ENCODE assay signal across 23 cellular contexts in the genomic region with DNA sequence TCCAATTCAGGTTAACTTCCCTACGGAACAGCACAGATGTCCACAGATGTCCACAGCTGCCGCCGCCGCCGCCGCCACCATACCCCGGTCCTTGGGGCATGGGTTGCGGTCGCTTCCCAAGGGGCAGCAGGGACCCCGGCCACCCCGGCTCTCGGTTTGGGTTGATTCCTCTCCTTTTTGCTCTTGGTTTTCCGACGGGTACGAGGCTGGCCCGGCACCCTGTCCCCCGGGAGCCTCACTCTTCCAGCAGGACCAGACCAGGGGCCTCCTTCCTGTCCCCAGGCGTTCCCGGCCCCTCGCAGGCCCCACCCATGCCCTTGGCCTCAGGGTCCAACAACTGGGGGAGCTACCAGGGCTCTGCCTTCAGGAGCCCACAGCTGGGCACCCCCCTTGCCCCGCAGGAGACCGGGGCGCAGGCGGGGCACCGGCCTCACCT. TPM values are rescaled to one million over a fixed set of nuclear protein-coding genes. Genes with fewer than 3 reads are reported as not detected.
DNase-seq lines count a peak whose midpoint lies in the region; ATAC-seq, FAIRE-seq and TF ChIP-seq lines count a peak whose summit lies in the region.
"Had no signal": no experiment of that assay in that cellular context is flagged by ENCODE, and none has a peak within 500 bp of the region (broad histone marks: within the 10 kb centered on the region; RNA-seq: fewer than 3 reads in every experiment).

No MANE protein-coding gene starts in this region.

- H3K27me3 ChIP-seq in GM23338 (ENCODE audit: insufficient read depth) = no peaks in the 10 kb centered on the region
- H3K27me3 ChIP-seq in GM12878 (replicated peaks in 1 of 2; ENCODE audit: control insufficient read depth in 2 of 2, insufficient read depth in 2 of 2, low read length in 1 of 2) = no peaks in the 10 kb centered on the region
- no peaks in the 10 kb centered on the region; a peak in 1 of 5 replicates for H3K27me3 ChIP-seq in HepG2 (ENCODE audit: control insufficient read depth in 1 of 2, insufficient read depth in 2 of 2, low read length in 2 of 2)
- H3K27me3 ChIP-seq: MG63 had no signal

- POLR2A ChIA-PET in GM12878 (lab: Charles Lee) = interaction anchor here (0.5 kb wide), 1 partner anchor 50 kb away, joined by 3 read pairs; no protein-coding TSS in a partner anchor
- POLR2A ChIA-PET in HepG2 (lab: Yijun Ruan, JAX) = no interaction called here

- BruUV-seq in GM12878 (replicated peaks; lab: Mats Ljungman, UMichigan) (no TSS peak), HepG2 (replicated peaks; lab: Mats Ljungman, UMichigan) (no TSS peak)

- H3K36me3 Mint-ChIP-seq in GM23338 (ENCODE audit: low read depth) = peaks cover 14% of the 10 kb centered on the region
- peaks cover 10 to 18% of the 10 kb centered on the region in 2 donors for H3K36me3 Mint-ChIP-seq in stimulated activated naive B cell treated with anti-CD40 and anti-IgM and Interleukin-4, amounts not matched to agents 10 μg/mL and 1 μg/mL and 100 μg/mL, for 72 hours

- peaks cover 15% of the 10 kb centered on the region; the same call in 1 of the 2 replicates for H3F3A ChIP-seq in GM23338 (replicated peaks; ENCODE audit: low read depth)

- H3K27ac Mint-ChIP-seq in GM23338 = no peak overlapping the region
- peak overlapping the region; percentile 26 for H3K27ac Mint-ChIP-seq in stimulated activated naive B cell treated with anti-CD40 and anti-IgM and Interleukin-4, amounts not matched to agents 10 μg/mL and 1 μg/mL and 100 μg/mL, for 72 hours
- H3K27ac Mint-ChIP-seq: CD4-positive, CD25-positive, alpha-beta regulatory T cell; HFFc6 had no signal

- peaks cover 3% of the 10 kb centered on the region for H4K20me1 ChIP-seq in GM23338 (replicated peaks; ENCODE audit: insufficient read depth)
- H4K20me1 ChIP-seq in GM12878 (ENCODE audit: control insufficient read depth, insufficient read depth) = no peaks in the 10 kb centered on the region
- H4K20me1 ChIP-seq in HepG2 (ENCODE audit: insufficient read depth, low read length) = no peaks in the 10 kb centered on the region

- H3K9me2 ChIP-seq in GM23338 (ENCODE audit: insufficient read depth) = no peaks in the 10 kb centered on the region

- DNase-seq in GM23338 (ENCODE audit: low spot score) (no peak), GM12878 (ENCODE audit: low read depth, low spot score) (no peak), HepG2 (ENCODE audit: low spot score) (no peak), amniotic stem cell (lab: John Stamatoyannopoulos, UW) (no peak), NCI-H187 treated with DMSO at 0.1 percent for 48 hours (lab: John Stamatoyannopoulos, UW) (no peak), D341Med (ENCODE audit: low spot score) (no peak)
- no peak for DNase-seq in stimulated activated naive B cell treated with anti-CD40 and anti-IgM and Interleukin-4, amounts not matched to agents 10 μg/mL and 1 μg/mL and 100 μg/mL, for 72 hours
- DNase-seq in stimulated activated CD4-positive, alpha-beta T cell treated with anti-CD3 and anti-CD28 coated beads, Interleukin-4, amount 100 ng/mL, for 1 hour = no peak
- DNase-seq: AML-193; CD4-positive, CD25-positive, alpha-beta regulatory T cell; DMS79 treated with DMSO at 0.1 percent for 48 hours; GM23248; HFFc6; MG63; NCI-H1105; NCI-H1694 treated with DMSO at 0.1 percent for 48 hours; NCI-H446; NCI-H748 treated with DMSO at 0.1 percent for 48 hours; PC-9; Right ventricle myocardium superior had no signal

- H3K36me3 ChIP-seq in GM23338 (ENCODE audit: insufficient read depth) (no peaks in the 10 kb centered on the region; the same call in 1 of the 2 replicates), GM12878 (ENCODE audit: control insufficient read depth in 2 of 2, insufficient read depth in 2 of 2, low read length in 1 of 2) (peaks cover 6 to 10% of the 10 kb centered on the region in 2 experiments; a peak in 3 of 4 replicates), HepG2 (replicated peaks in 1 of 2; ENCODE audit: control insufficient read depth in 1 of 2, insufficient read depth in 2 of 2, low read length in 2 of 2) (peaks cover 14 to 20% of the 10 kb centered on the region in 2 experiments; a peak in 4 of 5 replicates)

- TF ChIP-seq RAD21 in GM12878 (IDR thresholded peaks at IDR 0.05; ENCODE audit: insufficient read depth, low read depth, low read length) (no peak), HepG2 (CRISPR knock-in tag; IDR thresholded peaks at IDR 0.05) (no peak)

- H3K4me1 Mint-ChIP-seq in GM23338 = peaks cover 2% of the 10 kb centered on the region; the same call in 1 of the 3 replicates
- H3K4me1 Mint-ChIP-seq in stimulated activated naive B cell treated with anti-CD40 and anti-IgM and Interleukin-4, amounts not matched to agents 10 μg/mL and 1 μg/mL and 100 μg/mL, for 72 hours = peaks cover 0 to 8% of the 10 kb centered on the region in 2 donors

- intact Hi-C loops in GM12878 (cut with micrococcal nuclease; ENCODE audit: unreplicated experiment) = no loop called here
- intact Hi-C loops in HepG2 (cut with micrococcal nuclease; ENCODE audit: unreplicated experiment) = no loop called here

- WGBS in GM12878 (ENCODE audit: insufficient coverage, insufficient replicate concordance, low lambda C conversion rate, missing lambda C conversion rate) = 88% methylated on average over 23 of the region's 25 CpGs
- WGBS in HepG2 (ENCODE audit: low lambda C conversion rate) = 98% methylated on average over 21 of the region's 25 CpGs

- no peak overlapping the region for H2AFZ ChIP-seq in GM23338
- no peak overlapping the region for H2AFZ ChIP-seq in GM12878 (ENCODE audit: control insufficient read depth, low read depth, low read length)
- H2AFZ ChIP-seq in HepG2 (ENCODE audit: low read length) = no peak overlapping the region
- H2AFZ ChIP-seq: GM23248, PC-9 had no signal

- H3K79me2 ChIP-seq in GM23338 (replicated peaks; ENCODE audit: insufficient read depth) (no peaks in the 10 kb centered on the region), GM12878 (ENCODE audit: control insufficient read depth, insufficient read depth, low read length) (no peaks in the 10 kb centered on the region), HepG2 (ENCODE audit: insufficient read depth, low read length) (no peaks in the 10 kb centered on the region)

- H3K27ac ChIP-seq in GM23338 (ENCODE audit: low read depth) = peak overlapping the region; percentile 72; the same call in 1 of the 2 replicates
- no peak overlapping the region for H3K27ac ChIP-seq in GM12878 (ENCODE audit: control insufficient read depth, insufficient read depth)
- no peak overlapping the region for H3K27ac ChIP-seq in HepG2 (ENCODE audit: extremely low read length, insufficient read depth, low read length)
- H3K27ac ChIP-seq: GM23248, PC-9 had no signal

- H3K4me1 ChIP-seq in GM23338 (ENCODE audit: insufficient read depth) (no peaks in the 10 kb centered on the region), GM12878 (ENCODE audit: control insufficient read depth, insufficient read depth, low read length) (no peaks in the 10 kb centered on the region), HepG2 (ENCODE audit: insufficient read depth, low read length) (no peaks in the 10 kb centered on the region)

- ATAC-seq in GM23338 = no peak
- ATAC-seq in GM12878 = no peak
- no peak for ATAC-seq in HepG2
- ATAC-seq in stimulated activated naive B cell treated with anti-CD40 and anti-IgM and Interleukin-4, amounts not matched to agents 10 μg/mL and 1 μg/mL and 100 μg/mL, for 72 hours (replicated peaks) = no peak

- H3K4me3 Mint-ChIP-seq in GM23338 = no peak overlapping the region
- no peak overlapping the region for H3K4me3 Mint-ChIP-seq in stimulated activated naive B cell treated with anti-CD40 and anti-IgM and Interleukin-4, amounts not matched to agents 10 μg/mL and 1 μg/mL and 100 μg/mL, for 72 hours
- H3K4me3 Mint-ChIP-seq: CD4-positive, CD25-positive, alpha-beta regulatory T cell; HFFc6 had no signal

- peaks cover 4% of the 10 kb centered on the region; the same call in 2 of the 3 replicates for H3K9me3 ChIP-seq in GM12878 (replicated peaks; ENCODE audit: control insufficient read depth, insufficient read depth, low read length)
- no peaks in the 10 kb centered on the region for H3K9me3 ChIP-seq in HepG2 (ENCODE audit: low read length)
- H3K9me3 ChIP-seq: MG63 had no signal

- CTCF ChIA-PET in GM12878 (lab: Yijun Ruan, JAX) (no interaction called here), HepG2 (lab: Yijun Ruan, JAX; ENCODE audit: low intra/inter-chr PET ratio, low total read pairs) (no interaction called here)

- no peak overlapping the region for H3K9ac ChIP-seq in GM12878 (ENCODE audit: control insufficient read depth, insufficient read depth, low read length)
- H3K9ac ChIP-seq in HepG2 (ENCODE audit: insufficient read depth, low read depth, low read length) = no peak overlapping the region
- H3K9ac ChIP-seq: GM23248 had no signal

- RAD21 ChIA-PET in GM12878 (lab: Charles Lee; ENCODE audit: unreplicated experiment) = no interaction called here

- H3K27me3 Mint-ChIP-seq in GM23338 (ENCODE audit: insufficient read depth, low read depth, poor library complexity) = peaks cover 11% of the 10 kb centered on the region
- no peaks in the 10 kb centered on the region for H3K27me3 Mint-ChIP-seq in stimulated activated naive B cell treated with anti-CD40 and anti-IgM and Interleukin-4, amounts not matched to agents 10 μg/mL and 1 μg/mL and 100 μg/mL, for 72 hours
- H3K27me3 Mint-ChIP-seq: CD4-positive, CD25-positive, alpha-beta regulatory T cell had no signal

- FAIRE-seq in GM12878 (lab: Jason Lieb, UNC) (no peak), HepG2 (lab: Jason Lieb, UNC) (no peak)
- FAIRE-seq: G401.6, GM12892, GM19239 had no signal

- H3K9me3 Mint-ChIP-seq in GM23338 = no peaks in the 10 kb centered on the region; the same call in 2 of the 3 replicates
- H3K9me3 Mint-ChIP-seq in stimulated activated naive B cell treated with anti-CD40 and anti-IgM and Interleukin-4, amounts not matched to agents 10 μg/mL and 1 μg/mL and 100 μg/mL, for 72 hours = no peaks in the 10 kb centered on the region

- TF ChIP-seq CTCF in GM23338 (conservative IDR thresholded peaks at IDR 0.05; ENCODE audit: low read depth in 2 of 2) (no peak), GM12878 (IDR thresholded peaks at IDR 0.05 in 2 of 3, conservative IDR thresholded peaks at IDR 0.05 in 1 of 3; ENCODE audit: control insufficient read depth in 2 of 3, extremely low read depth in 1 of 3, insufficient read depth in 1 of 3, low read depth in 3 of 3, low read length in 3 of 3) (no peak), HepG2 (CRISPR knock-in tag; IDR thresholded peaks at IDR 0.05) (no peak)

- SMC1A ChIA-PET in GM12878 (lab: Charles Lee; ENCODE audit: uncharacterized antibody, unreplicated experiment) = no interaction called here

- no peak overlapping the region for H3K4me2 ChIP-seq in GM23338
- H3K4me2 ChIP-seq in GM12878 (ENCODE audit: control insufficient read depth, insufficient read depth) = no peak overlapping the region
- H3K4me2 ChIP-seq in HepG2 (ENCODE audit: low read depth, low read length) = no peak overlapping the region
- H3K4me2 ChIP-seq: PC-9 had no signal

- no peak overlapping the region for H3K4me3 ChIP-seq in GM23338
- no peak overlapping the region for H3K4me3 ChIP-seq in GM12878
- no peak overlapping the region for H3K4me3 ChIP-seq in HepG2 (replicated peaks in 1 of 3; ENCODE audit: insufficient read depth in 1 of 3, low read depth in 2 of 3, low read length in 3 of 3)
- H3K4me3 ChIP-seq: GM23248, MG63, PC-9 had no signal

- peak; percentile 51 for TF ChIP-seq POLR2A in GM12878 (IDR thresholded peaks at IDR 0.05; ENCODE audit: low read depth, low read length)
- TF ChIP-seq POLR2A in HepG2 (IDR thresholded peaks at IDR 0.05; ENCODE audit: insufficient read depth in 1 of 2, low read depth in 2 of 2, low read length in 2 of 2) = no peak

- in situ Hi-C loops in GM12878 (cut with MboI) (no loop called here), HepG2 (cut with HindIII; ENCODE audit: extremely low pct_ligation_motif_present, low pct_unique_long_range_greater_than_20kb) (no loop called here)

- TF ChIP-seq EP300 in GM12878 (IDR thresholded peaks at IDR 0.05; ENCODE audit: borderline replicate concordance in 1 of 2, control insufficient read depth in 1 of 2, low read depth in 2 of 2, low read length in 2 of 2) (no peak), HepG2 (IDR thresholded peaks at IDR 0.05; ENCODE audit: low read depth in 2 of 2, low read length in 2 of 2) (no peak), HepG2 (CRISPR knock-in tag; IDR thresholded peaks at IDR 0.05; ENCODE audit: borderline replicate concordance) (no peak)

RNA-seq across cellular contexts. Expression of a gene that starts 28.0 kb away (rescaled TPM):
- 28.5 and 35.0 TPM in 2 replicates for total RNA-seq in GM23338 (2014; rRNA removed; shearing (Covaris generic))
- polyA plus RNA-seq in GM23338 (2016; fragmentation: Nextera tagmentation; extraction: Ambion mirVana) = 9.5 and 11.1 TPM in 2 replicates
- 20.9 and 24.8 TPM in 2 replicates for total RNA-seq in GM12878 (2013; cell fraction: nucleolus; rRNA removed)
- total RNA-seq in GM12878 (2014; rRNA removed) = 10.6 and 15.9 TPM in 2 replicates
- 3.2 TPM in 2 replicates for total RNA-seq in GM12878 (2014; rRNA removed; fragmentation: Illumina TruSeq; extraction: Trizol)
- 40.0 and 42.4 TPM in 2 replicates for total RNA-seq in GM12878 (2021)
- 2.2 TPM for polyA plus RNA-seq in GM12878 (2011; ENCODE audit: low read depth)
- polyA plus RNA-seq in GM12878 (2011; rRNA removed) = 0.84 and 2.5 TPM in 2 replicates
- 4.5 and 7.6 TPM in 2 replicates for polyA plus RNA-seq in GM12878 (2011; cell fraction: cytosol; rRNA removed)
- 12.8 and 18.3 TPM in 2 replicates for polyA plus RNA-seq in GM12878 (2011; cell fraction: nucleus; rRNA removed)
- polyA plus RNA-seq in GM12878 (2012) = 14.1 and 15.9 TPM in 2 replicates
- polyA plus RNA-seq in GM12878 (2014; fragmentation: Illumina TruSeq; extraction: Trizol) = 4.1 and 5.9 TPM in 2 replicates
- under 1 TPM; 0.26 to 0.73 TPM for polyA plus RNA-seq in GM12878 (2014; fragmentation: Nextera tagmentation; extraction: Ambion mirVana)
- polyA plus RNA-seq in GM12878 (2014; rRNA removed) = 16.2 and 22.2 TPM in 2 replicates
- polyA plus RNA-seq in GM12878 (2016; fragmentation: Nextera tagmentation; extraction: Ambion mirVana) = 10 to 100 TPM in 1 of 2 experiments, 1 to 10 TPM in 1; 2.0 to 10.1 TPM
- polyA minus RNA-seq in GM12878 (2011; rRNA and poly(A)+ RNA removed) = 3.6 and 6.5 TPM in 2 replicates
- polyA minus RNA-seq in GM12878 (2011; cell fraction: cytosol; rRNA and poly(A)+ RNA removed) = 12.4 and 12.8 TPM in 2 replicates
- polyA minus RNA-seq in GM12878 (2011; cell fraction: nucleus; rRNA and poly(A)+ RNA removed) = 3.6 and 4.7 TPM in 2 replicates
- total RNA-seq in HepG2 (2016; rRNA removed; fragmentation: Illumina TruSeq; extraction: Trizol) = 3.5 and 3.6 TPM in 2 replicates
- 1.8 TPM in 2 replicates for total RNA-seq in HepG2 (2016; cell fraction: cytosol; rRNA removed; fragmentation: Illumina TruSeq; extraction: Trizol; ENCODE audit: low read depth)
- 2.7 and 3.2 TPM in 2 replicates for total RNA-seq in HepG2 (2016; cell fraction: insoluble cytoplasmic fraction; rRNA removed; fragmentation: Illumina TruSeq; extraction: Trizol)
- total RNA-seq in HepG2 (2016; cell fraction: membrane; rRNA removed; fragmentation: Illumina TruSeq; extraction: Trizol) = 3.7 and 4.3 TPM in 2 replicates
- total RNA-seq in HepG2 (2016; cell fraction: nucleus; rRNA removed; fragmentation: Illumina TruSeq; extraction: Trizol) = 3.0 and 3.1 TPM in 2 replicates
- polyA plus RNA-seq in HepG2 (2011; rRNA removed) = 4.0 and 5.5 TPM in 2 replicates
- 2.9 and 4.8 TPM in 2 replicates for polyA plus RNA-seq in HepG2 (2011; cell fraction: cytosol; rRNA removed)
- 23.5 and 34.3 TPM in 2 replicates for polyA plus RNA-seq in HepG2 (2011; cell fraction: nucleus; rRNA removed)
- 4.7 and 6.0 TPM in 2 replicates for polyA plus RNA-seq in HepG2 (2012)
- polyA plus RNA-seq in HepG2 (2016; cell fraction: cytosol; fragmentation: Illumina TruSeq; extraction: Trizol; ENCODE audit: low read depth) = 0.96 and 1.2 TPM in 2 replicates
- polyA plus RNA-seq in HepG2 (2016; cell fraction: insoluble cytoplasmic fraction; fragmentation: Illumina TruSeq; extraction: Trizol; ENCODE audit: low read depth) = 4.5 and 4.8 TPM in 2 replicates
- polyA plus RNA-seq in HepG2 (2016; cell fraction: membrane; fragmentation: Illumina TruSeq; extraction: Trizol; ENCODE audit: low read depth) = 2.7 and 3.0 TPM in 2 replicates
- polyA plus RNA-seq in HepG2 (2016; cell fraction: nucleus; fragmentation: Illumina TruSeq; extraction: Trizol; ENCODE audit: insufficient read depth, low read depth) = 9.7 and 9.9 TPM in 2 replicates
- 4.3 and 12.1 TPM in 2 replicates for polyA minus RNA-seq in HepG2 (2011; rRNA and poly(A)+ RNA removed; ENCODE audit: low replicate concordance)
- polyA minus RNA-seq in HepG2 (2011; cell fraction: cytosol; rRNA and poly(A)+ RNA removed) = 9.4 and 10.5 TPM in 2 replicates
- 5.0 and 5.4 TPM in 2 replicates for polyA minus RNA-seq in HepG2 (2011; cell fraction: nucleus; rRNA and poly(A)+ RNA removed)

RNA-seq across cellular contexts. Expression of a gene that starts 31.1 kb away (rescaled TPM):
- total RNA-seq in GM23338 (2014; rRNA removed; shearing (Covaris generic)) = 34.1 and 48.4 TPM in 2 replicates
- polyA plus RNA-seq in GM23338 (2016; fragmentation: Nextera tagmentation; extraction: Ambion mirVana) = 17.0 and 20.0 TPM in 2 replicates
- 20.6 and 22.2 TPM in 2 replicates for total RNA-seq in GM12878 (2013; cell fraction: nucleolus; rRNA removed)
- total RNA-seq in GM12878 (2014; rRNA removed) = 17.8 and 22.0 TPM in 2 replicates
- 5.7 and 10.6 TPM in 2 replicates for total RNA-seq in GM12878 (2014; rRNA removed; fragmentation: Illumina TruSeq; extraction: Trizol)
- 23.2 and 25.1 TPM in 2 replicates for total RNA-seq in GM12878 (2021)
- polyA plus RNA-seq in GM12878 (2011; ENCODE audit: low read depth) = 12.1 TPM
- 2.7 and 7.7 TPM in 2 replicates for polyA plus RNA-seq in GM12878 (2011; rRNA removed)
- 11.0 and 13.0 TPM in 2 replicates for polyA plus RNA-seq in GM12878 (2011; cell fraction: cytosol; rRNA removed)
- 16.1 and 32.0 TPM in 2 replicates for polyA plus RNA-seq in GM12878 (2011; cell fraction: nucleus; rRNA removed)
- polyA plus RNA-seq in GM12878 (2012) = 15.2 and 24.4 TPM in 2 replicates
- 5.4 and 9.6 TPM in 2 replicates for polyA plus RNA-seq in GM12878 (2014; fragmentation: Illumina TruSeq; extraction: Trizol)
- under 1 TPM; 0.13 to 0.40 TPM for polyA plus RNA-seq in GM12878 (2014; fragmentation: Nextera tagmentation; extraction: Ambion mirVana)
- 17.9 and 23.1 TPM in 2 replicates for polyA plus RNA-seq in GM12878 (2014; rRNA removed)
- polyA plus RNA-seq in GM12878 (2016; fragmentation: Nextera tagmentation; extraction: Ambion mirVana) = 10 to 100 TPM; 12.0 to 13.5 TPM
- polyA minus RNA-seq in GM12878 (2011; rRNA and poly(A)+ RNA removed) = 4.2 and 14.1 TPM in 2 replicates
- 4.5 and 4.8 TPM in 2 replicates for polyA minus RNA-seq in GM12878 (2011; cell fraction: cytosol; rRNA and poly(A)+ RNA removed)
- polyA minus RNA-seq in GM12878 (2011; cell fraction: nucleus; rRNA and poly(A)+ RNA removed) = 14.3 and 19.8 TPM in 2 replicates
- 20.1 and 22.4 TPM in 2 replicates for total RNA-seq in HepG2 (2016; rRNA removed; fragmentation: Illumina TruSeq; extraction: Trizol)
- total RNA-seq in HepG2 (2016; cell fraction: cytosol; rRNA removed; fragmentation: Illumina TruSeq; extraction: Trizol; ENCODE audit: low read depth) = 4.3 and 5.1 TPM in 2 replicates
- 16.7 and 23.3 TPM in 2 replicates for total RNA-seq in HepG2 (2016; cell fraction: insoluble cytoplasmic fraction; rRNA removed; fragmentation: Illumina TruSeq; extraction: Trizol)
- total RNA-seq in HepG2 (2016; cell fraction: membrane; rRNA removed; fragmentation: Illumina TruSeq; extraction: Trizol) = 9.8 and 11.2 TPM in 2 replicates
- total RNA-seq in HepG2 (2016; cell fraction: nucleus; rRNA removed; fragmentation: Illumina TruSeq; extraction: Trizol) = 9.7 and 15.2 TPM in 2 replicates
- 8.7 and 9.0 TPM in 2 replicates for polyA plus RNA-seq in HepG2 (2011; rRNA removed)
- 11.2 and 43.1 TPM in 2 replicates for polyA plus RNA-seq in HepG2 (2011; cell fraction: cytosol; rRNA removed)
- 22.4 and 27.4 TPM in 2 replicates for polyA plus RNA-seq in HepG2 (2011; cell fraction: nucleus; rRNA removed)
- 19.1 and 20.7 TPM in 2 replicates for polyA plus RNA-seq in HepG2 (2012)
- polyA plus RNA-seq in HepG2 (2016; cell fraction: cytosol; fragmentation: Illumina TruSeq; extraction: Trizol; ENCODE audit: low read depth) = 3.3 and 3.5 TPM in 2 replicates
- polyA plus RNA-seq in HepG2 (2016; cell fraction: insoluble cytoplasmic fraction; fragmentation: Illumina TruSeq; extraction: Trizol; ENCODE audit: low read depth) = 18.2 and 33.3 TPM in 2 replicates
- polyA plus RNA-seq in HepG2 (2016; cell fraction: membrane; fragmentation: Illumina TruSeq; extraction: Trizol; ENCODE audit: low read depth) = 5.6 and 5.9 TPM in 2 replicates
- 36.3 and 39.1 TPM in 2 replicates for polyA plus RNA-seq in HepG2 (2016; cell fraction: nucleus; fragmentation: Illumina TruSeq; extraction: Trizol; ENCODE audit: insufficient read depth, low read depth)
- 12.2 and 13.9 TPM in 2 replicates for polyA minus RNA-seq in HepG2 (2011; rRNA and poly(A)+ RNA removed; ENCODE audit: low replicate concordance)
- polyA minus RNA-seq in HepG2 (2011; cell fraction: cytosol; rRNA and poly(A)+ RNA removed) = 5.1 and 7.7 TPM in 2 replicates
- 14.5 and 15.1 TPM in 2 replicates for polyA minus RNA-seq in HepG2 (2011; cell fraction: nucleus; rRNA and poly(A)+ RNA removed)

RNA-seq across cellular contexts. Expression of a gene that starts 53.4 kb away (rescaled TPM):
- total RNA-seq in GM23338 (2014; rRNA removed; shearing (Covaris generic)) = 2,892 and 2,987 TPM in 2 replicates
- 772 and 1,028 TPM in 2 replicates for polyA plus RNA-seq in GM23338 (2016; fragmentation: Nextera tagmentation; extraction: Ambion mirVana)
- total RNA-seq in GM12878 (2013; cell fraction: nucleolus; rRNA removed) = 428 and 477 TPM in 2 replicates
- total RNA-seq in GM12878 (2014; rRNA removed) = 2,013 and 2,296 TPM in 2 replicates
- 1,954 and 2,053 TPM in 2 replicates for total RNA-seq in GM12878 (2014; rRNA removed; fragmentation: Illumina TruSeq; extraction: Trizol)
- 3,487 and 3,491 TPM in 2 replicates for total RNA-seq in GM12878 (2021)
- polyA plus RNA-seq in GM12878 (2011; ENCODE audit: low read depth) = 2,021 TPM
- polyA plus RNA-seq in GM12878 (2011; rRNA removed) = 1,026 and 1,259 TPM in 2 replicates
- polyA plus RNA-seq in GM12878 (2011; cell fraction: cytosol; rRNA removed) = 1,261 and 1,791 TPM in 2 replicates
- polyA plus RNA-seq in GM12878 (2011; cell fraction: nucleus; rRNA removed) = 851 and 1,120 TPM in 2 replicates
- 2,531 and 6,101 TPM in 2 replicates for polyA plus RNA-seq in GM12878 (2012)
- polyA plus RNA-seq in GM12878 (2014; fragmentation: Illumina TruSeq; extraction: Trizol) = 1,630 and 2,440 TPM in 2 replicates
- polyA plus RNA-seq in GM12878 (2014; fragmentation: Nextera tagmentation; extraction: Ambion mirVana) = 100 to 1,000 TPM; 513 to 937 TPM
- 1,584 and 1,859 TPM in 2 replicates for polyA plus RNA-seq in GM12878 (2014; rRNA removed)
- 100 to 1,000 TPM; 280 to 285 TPM for polyA plus RNA-seq in GM12878 (2016; fragmentation: Nextera tagmentation; extraction: Ambion mirVana)
- polyA minus RNA-seq in GM12878 (2011; rRNA and poly(A)+ RNA removed) = 1,004 and 2,355 TPM in 2 replicates
- polyA minus RNA-seq in GM12878 (2011; cell fraction: cytosol; rRNA and poly(A)+ RNA removed) = 1,141 and 1,143 TPM in 2 replicates
- 341 and 536 TPM in 2 replicates for polyA minus RNA-seq in GM12878 (2011; cell fraction: nucleus; rRNA and poly(A)+ RNA removed)
- total RNA-seq in HepG2 (2016; rRNA removed; fragmentation: Illumina TruSeq; extraction: Trizol) = 1,722 and 1,777 TPM in 2 replicates
- 663 and 837 TPM in 2 replicates for total RNA-seq in HepG2 (2016; cell fraction: cytosol; rRNA removed; fragmentation: Illumina TruSeq; extraction: Trizol; ENCODE audit: low read depth)
- 1,312 and 1,845 TPM in 2 replicates for total RNA-seq in HepG2 (2016; cell fraction: insoluble cytoplasmic fraction; rRNA removed; fragmentation: Illumina TruSeq; extraction: Trizol)
- 2,334 and 2,783 TPM in 2 replicates for total RNA-seq in HepG2 (2016; cell fraction: membrane; rRNA removed; fragmentation: Illumina TruSeq; extraction: Trizol)
- 709 and 773 TPM in 2 replicates for total RNA-seq in HepG2 (2016; cell fraction: nucleus; rRNA removed; fragmentation: Illumina TruSeq; extraction: Trizol)
- polyA plus RNA-seq in HepG2 (2011; rRNA removed) = 1,441 and 1,465 TPM in 2 replicates
- 1,619 and 2,301 TPM in 2 replicates for polyA plus RNA-seq in HepG2 (2011; cell fraction: cytosol; rRNA removed)
- 945 and 1,058 TPM in 2 replicates for polyA plus RNA-seq in HepG2 (2011; cell fraction: nucleus; rRNA removed)
- 2,825 and 3,817 TPM in 2 replicates for polyA plus RNA-seq in HepG2 (2012)
- polyA plus RNA-seq in HepG2 (2016; cell fraction: cytosol; fragmentation: Illumina TruSeq; extraction: Trizol; ENCODE audit: low read depth) = 660 and 778 TPM in 2 replicates
- polyA plus RNA-seq in HepG2 (2016; cell fraction: insoluble cytoplasmic fraction; fragmentation: Illumina TruSeq; extraction: Trizol; ENCODE audit: low read depth) = 1,198 and 1,548 TPM in 2 replicates
- 1,837 and 2,206 TPM in 2 replicates for polyA plus RNA-seq in HepG2 (2016; cell fraction: membrane; fragmentation: Illumina TruSeq; extraction: Trizol; ENCODE audit: low read depth)
- 1,012 and 1,080 TPM in 2 replicates for polyA plus RNA-seq in HepG2 (2016; cell fraction: nucleus; fragmentation: Illumina TruSeq; extraction: Trizol; ENCODE audit: insufficient read depth, low read depth)
- 1,462 and 3,209 TPM in 2 replicates for polyA minus RNA-seq in HepG2 (2011; rRNA and poly(A)+ RNA removed; ENCODE audit: low replicate concordance)
- 1,805 and 1,823 TPM in 2 replicates for polyA minus RNA-seq in HepG2 (2011; cell fraction: cytosol; rRNA and poly(A)+ RNA removed)
- 434 and 615 TPM in 2 replicates for polyA minus RNA-seq in HepG2 (2011; cell fraction: nucleus; rRNA and poly(A)+ RNA removed)
